In the genomic region with DNA sequence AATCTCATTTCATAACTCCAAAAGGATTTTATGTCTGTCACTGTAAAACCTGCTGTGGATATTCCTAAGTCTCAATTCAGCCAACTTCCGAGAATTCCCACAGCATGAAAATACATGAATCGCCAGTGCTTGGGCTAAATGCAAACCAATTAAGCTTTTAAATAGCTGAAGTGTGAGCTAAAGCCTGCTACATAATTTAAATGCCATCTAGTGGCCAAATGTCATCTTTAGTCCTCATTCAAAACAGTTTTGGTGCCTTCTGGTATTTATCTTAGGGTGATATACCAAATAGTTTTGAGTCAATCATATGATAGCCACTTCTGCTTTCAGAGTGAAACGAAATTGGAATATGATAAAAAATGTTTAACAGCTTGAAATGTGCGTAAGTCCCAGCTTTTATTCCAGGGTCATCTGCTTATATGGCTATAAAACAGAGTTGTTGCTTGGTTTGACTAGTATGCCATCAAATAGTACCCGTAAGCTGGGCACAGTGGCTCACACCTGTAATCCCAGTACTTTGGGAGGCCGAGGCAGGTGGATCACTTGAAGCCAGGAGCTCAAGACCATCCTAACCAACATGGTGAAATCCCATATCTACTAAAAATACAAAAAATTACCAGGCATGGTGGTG, we compare ENCODE assay signal across 9 cellular contexts. TPM values are rescaled to one million over a fixed set of nuclear protein-coding genes. Genes with fewer than 3 reads are reported as not detected.
DNase-seq lines count a peak whose midpoint lies in the region; ATAC-seq and TF ChIP-seq lines count a peak whose summit lies in the region.
"Had no signal": no experiment of that assay in that cellular context is flagged by ENCODE, and none has a peak within 500 bp of the region (broad histone marks: within the 10 kb centered on the region; RNA-seq: fewer than 3 reads in every experiment).

No MANE protein-coding gene starts in this region.

- H3K9me3 Mint-ChIP-seq in neural progenitor cell, result peaks cover 15% of the 10 kb centered on the region

- no peaks in the 10 kb centered on the region for H3K36me3 ChIP-seq in PC-3 (ENCODE audit: low read depth, low read length)
- H3K36me3 ChIP-seq in esophagus muscularis mucosa, result no peaks in the 10 kb centered on the region
- H3K36me3 ChIP-seq in neural progenitor cell, result no peaks in the 10 kb centered on the region

- DNase-seq in D341Med (ENCODE audit: low spot score) (peak; percentile 53), PC-3 (peak; percentile 70), esophagus muscularis mucosa (ENCODE audit: extremely low spot score) (no peak), neural progenitor cell (ENCODE audit: low spot score) (peak; percentile 33), occipital lobe (lab: John Stamatoyannopoulos, UW) (no peak), islet precursor cell (no peak)
- peak; percentile 34 for DNase-seq in Jurkat, Clone E6-1 (ENCODE audit: low read depth, low spot score)
- DNase-seq: T-cell had no signal

- H3K27me3 ChIP-seq in PC-3 (ENCODE audit: low read length), result no peaks in the 10 kb centered on the region
- H3K27me3 ChIP-seq in esophagus muscularis mucosa, result no peaks in the 10 kb centered on the region
- no peaks in the 10 kb centered on the region for H3K27me3 ChIP-seq in neural progenitor cell

- no peaks in the 10 kb centered on the region for H3K4me1 ChIP-seq in PC-3 (ENCODE audit: insufficient read depth, low read length)
- H3K4me1 ChIP-seq in esophagus muscularis mucosa, result peaks cover 3 to 9% (median 7%) of the 10 kb centered on the region in 4 donors
- H3K4me1 ChIP-seq in neural progenitor cell, result no peaks in the 10 kb centered on the region

- H3K9ac ChIP-seq in PC-3 (ENCODE audit: low read length) (no peak overlapping the region), neural progenitor cell (no peak overlapping the region)

- TF ChIP-seq POLR2A in esophagus muscularis mucosa (IDR thresholded peaks at IDR 0.05; ENCODE audit: low read depth), result no peak

- peaks cover 2% of the 10 kb centered on the region for H3K27me3 Mint-ChIP-seq in neural progenitor cell (ENCODE audit: insufficient read depth, low read depth)
- H3K27me3 Mint-ChIP-seq: T-cell had no signal

- H3K79me2 ChIP-seq in PC-3 (ENCODE audit: low read length) (no peaks in the 10 kb centered on the region), neural progenitor cell (ENCODE audit: low read depth) (no peaks in the 10 kb centered on the region)

- peaks cover 3% of the 10 kb centered on the region for H3K4me1 Mint-ChIP-seq in neural progenitor cell

- 50% methylated on average over 6 of the region's 6 CpGs for whole genome bisulfite sequencing in esophagus muscularis mucosa

- TF ChIP-seq CTCF in PC-3 (conservative IDR thresholded peaks at IDR 0.05; ENCODE audit: low read depth, low read length) (peak; percentile 78), esophagus muscularis mucosa (IDR thresholded peaks at IDR 0.05) (peak; percentile 46 to 53 (median 47)), neural progenitor cell (IDR thresholded peaks at IDR 0.05) (peak; percentile 55)

- no peak overlapping the region for H3K4me3 ChIP-seq in Jurkat, Clone E6-1 (ENCODE audit: low read length)
- H3K4me3 ChIP-seq in PC-3 (ENCODE audit: low read length), result no peak overlapping the region
- H3K4me3 ChIP-seq in esophagus muscularis mucosa, result no peak overlapping the region
- H3K4me3 ChIP-seq in neural progenitor cell, result no peak overlapping the region

- no peaks in the 10 kb centered on the region for H3K9me2 ChIP-seq in PC-3 (replicated peaks; ENCODE audit: low read length)

- H3F3A ChIP-seq in PC-3 (ENCODE audit: low read length, unreplicated experiment), result no peaks in the 10 kb centered on the region
- H3F3A ChIP-seq in neural progenitor cell (ENCODE audit: low read depth), result peaks cover 4% of the 10 kb centered on the region

- no peak overlapping the region for H2AFZ ChIP-seq in PC-3 (ENCODE audit: low read length)
- no peak overlapping the region for H2AFZ ChIP-seq in neural progenitor cell (replicated peaks)

- BruUV-seq in PC-3 (replicated peaks; lab: Mats Ljungman, UMichigan), result no TSS peak

- H3K4me2 ChIP-seq in PC-3 (ENCODE audit: low read length) (no peak overlapping the region), neural progenitor cell (no peak overlapping the region)

- no peak for TF ChIP-seq EP300 in esophagus muscularis mucosa (IDR thresholded peaks at IDR 0.05)

- H3K27ac Mint-ChIP-seq in neural progenitor cell, result no peak overlapping the region
- H3K27ac Mint-ChIP-seq: T-cell had no signal

- no peaks in the 10 kb centered on the region for H4K20me1 ChIP-seq in PC-3 (ENCODE audit: low read length)
- no peaks in the 10 kb centered on the region for H4K20me1 ChIP-seq in neural progenitor cell (ENCODE audit: low read depth)

- H3K36me3 Mint-ChIP-seq in neural progenitor cell, result peaks cover 5% of the 10 kb centered on the region

- intact Hi-C loops in PC-3 (cut with micrococcal nuclease) (loop anchor here (1.0 to 5.0 kb wide), 3 partner anchors 26 to 1051 kb away; no protein-coding TSS in a partner anchor), esophagus muscularis mucosa (cut with DNase I) (no loop called here)

- ATAC-seq in GM19455 (IDR thresholded peaks at IDR 0.05; ENCODE audit: unreplicated experiment) (peak; percentile 67), PC-3 (peak; percentile 76)

- CTCF ChIA-PET in PC-3 (lab: Charles Lee), result interaction anchor here (0.5 to 1.9 kb wide), 11 partner anchors 35 to 1051 kb away, joined by 3 to 7 read pairs (median 3); no protein-coding TSS in a partner anchor

- H3K27ac ChIP-seq in PC-3 (ENCODE audit: low read length), result no peak overlapping the region
- H3K27ac ChIP-seq in esophagus muscularis mucosa (replicated peaks in 1 of 4), result no peak overlapping the region
- H3K27ac ChIP-seq in neural progenitor cell, result no peak overlapping the region

- POLR2A ChIA-PET in PC-3 (lab: Charles Lee; ENCODE audit: unreplicated experiment), result interaction anchor here (0.5 to 0.6 kb wide), 3 partner anchors 47 to 1158 kb away, joined by 3 to 18 read pairs (median 4); no protein-coding TSS in a partner anchor

- H3K4me3 Mint-ChIP-seq in neural progenitor cell, result no peak overlapping the region
- H3K4me3 Mint-ChIP-seq: T-cell had no signal

- H3K9me3 ChIP-seq in PC-3 (ENCODE audit: low read length) (no peaks in the 10 kb centered on the region), esophagus muscularis mucosa (no peaks in the 10 kb centered on the region), neural progenitor cell (ENCODE audit: low read depth) (no peaks in the 10 kb centered on the region)

RNA-seq across cellular contexts. Expression of gene CCNL1, which starts 41.8 kb away (rescaled TPM):
- 48.0 TPM for polyA plus RNA-seq in Jurkat, Clone E6-1 (2012; ENCODE audit: insufficient read depth, insufficient read length)
- 172 and 231 TPM in 2 replicates for total RNA-seq in PC-3 (2014; rRNA removed)
- 100 to 1,000 TPM in 1 of 4 donors, 10 to 100 TPM in 3; 45.3 to 180 (median 77.3) TPM for total RNA-seq in esophagus muscularis mucosa
- total RNA-seq in neural progenitor cell (ENCODE audit: low replicate concordance), result 154 and 214 TPM in 2 replicates
- 104 TPM for total RNA-seq in occipital lobe

Comparison
In these comparisons a context has a peak if more than half of its experiments do, and no peak if none do; other contexts are left out.
1. DNase-seq: peak in D341Med (single experiment), Jurkat, Clone E6-1 (single experiment), PC-3 (single experiment) and neural progenitor cell (single experiment); none in esophagus muscularis mucosa (single experiment), occipital lobe (single experiment) and islet precursor cell (single experiment).
2. Peak in every context shown above with its lines, with median percentiles within 50 percentile points of each other: CTCF ChIP-seq.